Comparison of ENCODE assay signal across 8 cellular contexts in the genomic region with DNA sequence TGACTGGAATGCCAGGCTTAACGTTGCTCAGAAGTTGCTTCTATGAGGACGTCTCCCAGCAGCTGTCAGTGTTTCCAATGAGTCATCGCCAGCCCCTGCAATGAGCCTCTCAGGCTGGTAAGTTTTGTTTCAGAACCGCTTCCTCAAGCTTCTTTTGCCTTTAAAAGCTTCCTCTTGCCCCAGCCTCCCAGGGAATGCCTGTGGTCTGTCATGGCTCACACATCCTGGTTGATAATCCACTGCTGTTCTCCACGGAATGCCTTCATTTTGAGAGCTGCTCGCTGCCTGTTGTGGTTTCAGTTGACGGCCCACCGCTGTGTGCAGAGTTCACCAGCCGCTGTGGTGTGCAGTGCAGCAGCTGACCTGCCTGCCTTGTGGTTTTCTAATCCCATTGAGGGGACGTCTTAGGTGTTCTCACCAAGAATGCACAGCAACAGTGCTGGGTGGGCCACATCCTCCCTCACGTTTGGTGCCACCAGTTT.
DNase-seq lines count a peak whose midpoint lies in the region; ATAC-seq, FAIRE-seq and TF ChIP-seq lines count a peak whose summit lies in the region.

No MANE protein-coding gene starts in this region.

- H3K9ac ChIP-seq in SK-N-MC (ENCODE audit: insufficient read length) = no peak overlapping the region

- no peaks in the 10 kb centered on the region for H3K27me3 ChIP-seq in hepatocyte

- H2AFZ ChIP-seq in hepatocyte = no peak overlapping the region

- no peaks in the 10 kb centered on the region for H3K79me2 ChIP-seq in hepatocyte

- peak overlapping the region; percentile 65 for H3K27ac ChIP-seq in SK-N-MC
- H3K27ac ChIP-seq in hepatocyte = peak overlapping the region; percentile 77

- H3K9me3 Mint-ChIP-seq in activated naive CD8-positive, alpha-beta T cell treated with anti-CD3 and anti-CD28 coated beads for 36 hours = peaks cover 1% of the 10 kb centered on the region

- peak overlapping the region; percentile 74 for H3K4me3 Mint-ChIP-seq in activated naive CD8-positive, alpha-beta T cell treated with anti-CD3 and anti-CD28 coated beads for 36 hours

- no peaks in the 10 kb centered on the region for H3K9me2 ChIP-seq in hepatocyte (replicated peaks; ENCODE audit: insufficient read depth)

- peaks cover 17% of the 10 kb centered on the region for H3K36me3 Mint-ChIP-seq in activated naive CD8-positive, alpha-beta T cell treated with anti-CD3 and anti-CD28 coated beads for 36 hours

- H3K27me3 Mint-ChIP-seq in activated naive CD8-positive, alpha-beta T cell treated with anti-CD3 and anti-CD28 coated beads for 36 hours = no peaks in the 10 kb centered on the region

- peaks cover 17% of the 10 kb centered on the region for H3K4me1 ChIP-seq in hepatocyte (ENCODE audit: insufficient read depth)

- H3K36me3 ChIP-seq in SK-N-MC (ENCODE audit: insufficient read depth, low read length) = no peaks in the 10 kb centered on the region
- no peaks in the 10 kb centered on the region for H3K36me3 ChIP-seq in hepatocyte (replicated peaks; ENCODE audit: insufficient read depth, low read depth)

- WGBS in hepatocyte (ENCODE audit: low lambda C conversion rate, missing lambda C conversion rate) = 30% methylated on average over 11 of the region's 11 CpGs

- no peaks in the 10 kb centered on the region for H3K9me3 ChIP-seq in SK-N-MC (ENCODE audit: low read depth, low read length)
- no peaks in the 10 kb centered on the region for H3K9me3 ChIP-seq in hepatocyte (ENCODE audit: low read depth)

- peak overlapping the region; percentile 94 for H3K27ac Mint-ChIP-seq in activated naive CD8-positive, alpha-beta T cell treated with anti-CD3 and anti-CD28 coated beads for 36 hours

- peak overlapping the region; percentile 44 for H3K4me2 ChIP-seq in hepatocyte

- H3K4me1 Mint-ChIP-seq in activated naive CD8-positive, alpha-beta T cell treated with anti-CD3 and anti-CD28 coated beads for 36 hours = peaks cover 41% of the 10 kb centered on the region

- H3K4me3 ChIP-seq in AG10803 (ENCODE audit: low read length) (peak overlapping the region; percentile 41), SK-N-MC (peak overlapping the region; percentile 59), hepatocyte (no peak overlapping the region)

- ATAC-seq in HG03280 (IDR thresholded peaks at IDR 0.05; ENCODE audit: unreplicated experiment) = peak; percentile 77

- peak; percentile 94 for FAIRE-seq in GM19239 (lab: Jason Lieb, UNC)

- DNase-seq in AG10803 (ENCODE audit: low read depth) (peak; percentile 95), GM19239 (ENCODE audit: insufficient read length, low spot score) (peak; percentile 63), SK-N-MC (ENCODE audit: low read depth, low spot score) (peak; percentile 67), hepatocyte (ENCODE audit: low spot score) (peak; percentile 89), NCI-H146 treated with DMSO at 0.1 percent for 48 hours (lab: John Stamatoyannopoulos, UW; ENCODE audit: unreplicated experiment) (no peak)
- DNase-seq in activated naive CD8-positive, alpha-beta T cell treated with anti-CD3 and anti-CD28 coated beads for 36 hours = peak; percentile 79
- peak; percentile 87 for DNase-seq in stimulated activated CD4-positive, alpha-beta T cell treated with anti-CD3 and anti-CD28 coated beads, Interleukin-15, amount 100 ng/mL, for 24 hours

- no peak for TF ChIP-seq CTCF in AG10803 (conservative IDR thresholded peaks at IDR 0.05; ENCODE audit: low read length)
- no peak for TF ChIP-seq CTCF in hepatocyte (IDR thresholded peaks at IDR 0.05; ENCODE audit: poor library complexity)

- no peaks in the 10 kb centered on the region for H4K20me1 ChIP-seq in hepatocyte (ENCODE audit: insufficient read depth, poor library complexity, severe bottlenecking)
